In the genomic region with DNA sequence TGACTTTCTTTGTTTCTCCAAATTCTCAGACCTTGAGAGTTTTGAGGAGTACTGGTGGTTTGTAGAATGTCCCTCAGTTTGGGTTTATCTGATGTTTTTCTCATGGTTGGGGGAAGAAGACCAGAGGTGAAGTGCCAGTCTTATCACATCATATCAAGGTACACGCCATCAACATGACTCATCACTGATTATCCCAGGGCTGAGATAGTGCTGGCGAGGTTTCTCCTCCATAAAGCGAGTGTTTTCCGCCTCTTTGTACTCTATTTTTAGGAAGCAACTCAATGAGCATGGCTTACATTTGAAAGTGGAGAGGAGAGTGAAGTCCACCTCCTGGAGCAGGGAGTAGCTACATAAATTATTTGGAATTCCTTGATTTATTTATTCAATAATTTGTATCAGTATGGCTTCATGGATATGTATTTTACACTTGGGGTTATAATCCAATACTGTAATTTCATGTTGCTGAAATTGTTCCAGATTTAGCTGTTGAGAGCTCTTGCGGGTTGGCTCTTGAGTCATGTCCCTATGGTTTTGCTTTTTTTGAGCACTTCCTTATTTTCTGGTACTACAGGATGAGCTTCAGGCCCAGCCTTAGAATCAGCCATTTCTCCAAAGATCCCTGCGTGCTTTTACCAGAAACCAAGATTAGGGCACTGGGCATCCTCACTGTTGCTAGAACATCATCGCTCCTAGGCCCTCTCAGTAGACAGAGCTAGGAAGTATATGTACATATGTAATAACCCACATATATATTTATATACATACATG, we compare ENCODE assay signal across 20 cellular contexts. TPM values are rescaled to one million over a fixed set of nuclear protein-coding genes. Genes with fewer than 3 reads are reported as not detected.
A peak's percentile ranks its signal among the peaks of the same experiment; 100 is the strongest.
DNase-seq lines count a peak whose midpoint lies in the region; ATAC-seq and TF ChIP-seq lines count a peak whose summit lies in the region.
"Had no signal": no experiment of that assay in that cellular context is flagged by ENCODE, and none has a peak within 500 bp of the region (broad histone marks: within the 10 kb centered on the region; RNA-seq: fewer than 3 reads in every experiment).

No MANE protein-coding gene starts in this region.

- H3K4me1 Mint-ChIP-seq in endodermal cell = peaks cover 12% of the 10 kb centered on the region
- no peaks in the 10 kb centered on the region for H3K4me1 Mint-ChIP-seq in stimulated activated memory B cell treated with anti-CD40 and anti-IgM and Interleukin-4, amounts not matched to agents 10 μg/mL and 1 μg/mL and 100 μg/mL, for 72 hours

- H3K4me3 ChIP-seq in HUES48 (ENCODE audit: low read depth, low read length) = no peak overlapping the region
- peak overlapping the region; percentile 54 for H3K4me3 ChIP-seq in endodermal cell (ENCODE audit: low read length)
- no peak overlapping the region for H3K4me3 ChIP-seq in trophoblast cell (ENCODE audit: low read depth, low read length)
- H3K4me3 ChIP-seq in HAP-1 = no peak overlapping the region
- H3K4me3 ChIP-seq: heart right ventricle had no signal

- no peak overlapping the region for H3K4me3 Mint-ChIP-seq in endodermal cell
- no peak overlapping the region for H3K4me3 Mint-ChIP-seq in stimulated activated memory B cell treated with anti-CD40 and anti-IgM and Interleukin-4, amounts not matched to agents 10 μg/mL and 1 μg/mL and 100 μg/mL, for 72 hours
- H3K4me3 Mint-ChIP-seq: activated CD8-positive, alpha-beta T cell treated with anti-CD3 and anti-CD28 coated beads, Interleukin-2, amount 10 ng/mL, durations not matched to agents 7 days and 5 days; nephron; type B pancreatic cell had no signal

- no peak overlapping the region for H3K23ac ChIP-seq in trophoblast cell (ENCODE audit: low read length)

- no peak overlapping the region for H3K4ac ChIP-seq in trophoblast cell (ENCODE audit: low read depth, low read length)

- H3K27me3 Mint-ChIP-seq in endodermal cell (ENCODE audit: insufficient read depth) = peaks cover 34% of the 10 kb centered on the region
- H3K27me3 Mint-ChIP-seq in stimulated activated memory B cell treated with anti-CD40 and anti-IgM and Interleukin-4, amounts not matched to agents 10 μg/mL and 1 μg/mL and 100 μg/mL, for 72 hours = peaks cover 81% of the 10 kb centered on the region

- H3K9me3 ChIP-seq in HUES48 (ENCODE audit: control insufficient read depth, insufficient read depth, low read length) = no peaks in the 10 kb centered on the region
- H3K9me3 ChIP-seq in endodermal cell (ENCODE audit: control insufficient read depth, low read length) = peaks cover 13% of the 10 kb centered on the region
- H3K9me3 ChIP-seq in trophoblast cell (ENCODE audit: insufficient read depth, low read depth, low read length) = no peaks in the 10 kb centered on the region
- H3K9me3 ChIP-seq in HAP-1 = no peaks in the 10 kb centered on the region

- no peak for ATAC-seq in stimulated activated memory B cell treated with anti-CD40 and anti-IgM and Interleukin-4, amounts not matched to agents 10 μg/mL and 1 μg/mL and 100 μg/mL, for 72 hours
- ATAC-seq: activated CD8-positive, alpha-beta T cell treated with anti-CD3 and anti-CD28 coated beads, Interleukin-2, amount 10 ng/mL, durations not matched to agents 7 days and 5 days; Right ventricle myocardium inferior; sciatic nerve had no signal

- no peak overlapping the region for H2BK120ac ChIP-seq in trophoblast cell (ENCODE audit: insufficient read depth, low read length, poor library complexity)

- H3K36me3 ChIP-seq in HUES48 (ENCODE audit: control insufficient read depth, insufficient read depth, low read length) = no peaks in the 10 kb centered on the region
- H3K36me3 ChIP-seq in endodermal cell (ENCODE audit: control insufficient read depth, insufficient read depth, low read length) = no peaks in the 10 kb centered on the region
- no peaks in the 10 kb centered on the region for H3K36me3 ChIP-seq in trophoblast cell (ENCODE audit: control insufficient read depth in 1 of 2, insufficient read depth in 2 of 2, low read length in 2 of 2)
- H3K36me3 ChIP-seq in HAP-1 (replicated peaks) = no peaks in the 10 kb centered on the region
- H3K36me3 ChIP-seq: heart right ventricle had no signal

- H4K8ac ChIP-seq in trophoblast cell (ENCODE audit: low read depth, low read length) = no peak overlapping the region

- H3K36me3 Mint-ChIP-seq in endodermal cell (ENCODE audit: low read depth) = no peaks in the 10 kb centered on the region
- peaks cover 9% of the 10 kb centered on the region for H3K36me3 Mint-ChIP-seq in stimulated activated memory B cell treated with anti-CD40 and anti-IgM and Interleukin-4, amounts not matched to agents 10 μg/mL and 1 μg/mL and 100 μg/mL, for 72 hours
- H3K36me3 Mint-ChIP-seq: type B pancreatic cell had no signal

- H3K4me1 ChIP-seq in HUES48 (ENCODE audit: control insufficient read depth, insufficient read depth, low read length) (no peaks in the 10 kb centered on the region), endodermal cell (ENCODE audit: control insufficient read depth, insufficient read depth, low read length) (peaks cover 8% of the 10 kb centered on the region), trophoblast cell (ENCODE audit: control insufficient read depth in 1 of 2, insufficient read depth in 2 of 2, low read length in 2 of 2) (peaks cover 0 to 3% of the 10 kb centered on the region in 2 experiments), HAP-1 (no peaks in the 10 kb centered on the region)

- H3K14ac ChIP-seq in trophoblast cell (ENCODE audit: low read length) = no peak overlapping the region

- H3K27ac ChIP-seq in HUES48 (ENCODE audit: low read depth, low read length) = peak overlapping the region; percentile 25
- H3K27ac ChIP-seq in endodermal cell (ENCODE audit: low read depth, low read length) = no peak overlapping the region
- no peak overlapping the region for H3K27ac ChIP-seq in trophoblast cell (ENCODE audit: low read depth, low read length)

- H4K91ac ChIP-seq in trophoblast cell (ENCODE audit: low read depth, low read length) = no peak overlapping the region

- no peak overlapping the region for H2AK5ac ChIP-seq in trophoblast cell (ENCODE audit: low read length)

- no peak overlapping the region for H3K18ac ChIP-seq in trophoblast cell (ENCODE audit: low read length)

- DNase-seq in OCI-M1 (lab: John Stamatoyannopoulos, UW) (peak; percentile 51), endodermal cell (peak; percentile 48), trophoblast cell (peak; percentile 57 to 82), HAP-1 (ENCODE audit: low spot score in 2 of 2) (no peak), cerebellar cortex (ENCODE audit: low spot score) (no peak)
- DNase-seq: activated CD8-positive, alpha-beta T cell treated with anti-CD3 and anti-CD28 coated beads, Interleukin-2, amount 10 ng/mL, durations not matched to agents 7 days and 5 days; aorta; cortex of kidney; erythroblast; GOT3; heart right ventricle; NCI-H2081; NCI-H748 treated with DMSO at 0.1 percent for 48 hours; stimulated activated CD4-positive, alpha-beta T cell treated with anti-CD3 and anti-CD28 coated beads, Interleukin-4, amount 100 ng/mL, for 4 hours had no signal

- no peak overlapping the region for H4K12ac ChIP-seq in trophoblast cell (ENCODE audit: low read depth, low read length)

- H3K9ac ChIP-seq in HUES48 (ENCODE audit: low read depth, low read length) (no peak overlapping the region), endodermal cell (ENCODE audit: extremely low read depth, low read length, poor library complexity, severe bottlenecking) (no peak overlapping the region), trophoblast cell (ENCODE audit: low read length) (no peak overlapping the region)

- H3K4me2 ChIP-seq in trophoblast cell (ENCODE audit: low read length) = no peak overlapping the region

- WGBS in endodermal cell (ENCODE audit: insufficient coverage in 1 of 2, insufficient read length in 1 of 2), 2 experiments = 71 to 81% methylated on average over 4 to 7 of the region's 7 CpGs
- no CpG with 5 or more reads among the region's 7 CpGs for WGBS in trophoblast cell (ENCODE audit: extremely low coverage, insufficient coverage, insufficient read length)

- peaks cover 4% of the 10 kb centered on the region for H3K9me3 Mint-ChIP-seq in endodermal cell
- H3K9me3 Mint-ChIP-seq in stimulated activated memory B cell treated with anti-CD40 and anti-IgM and Interleukin-4, amounts not matched to agents 10 μg/mL and 1 μg/mL and 100 μg/mL, for 72 hours = peaks cover 14% of the 10 kb centered on the region

- H2BK12ac ChIP-seq in trophoblast cell (ENCODE audit: low read length) = no peak overlapping the region

- H2BK5ac ChIP-seq in trophoblast cell (ENCODE audit: low read depth, low read length, poor library complexity) = no peak overlapping the region

- H3K27ac Mint-ChIP-seq in endodermal cell = peak overlapping the region; percentile 45
- H3K27ac Mint-ChIP-seq in stimulated activated memory B cell treated with anti-CD40 and anti-IgM and Interleukin-4, amounts not matched to agents 10 μg/mL and 1 μg/mL and 100 μg/mL, for 72 hours = no peak overlapping the region
- H3K27ac Mint-ChIP-seq: activated CD8-positive, alpha-beta T cell treated with anti-CD3 and anti-CD28 coated beads, Interleukin-2, amount 10 ng/mL, durations not matched to agents 7 days and 5 days; type B pancreatic cell had no signal

- no peak for TF ChIP-seq CTCF in endodermal cell (conservative IDR thresholded peaks at IDR 0.05)

- peaks cover 26% of the 10 kb centered on the region for H3K27me3 ChIP-seq in HUES48 (ENCODE audit: control insufficient read depth, insufficient read depth, low read length)
- H3K27me3 ChIP-seq in endodermal cell (ENCODE audit: control insufficient read depth, insufficient read depth, low read length, poor library complexity, severe bottlenecking) = no peaks in the 10 kb centered on the region
- no peaks in the 10 kb centered on the region for H3K27me3 ChIP-seq in trophoblast cell (ENCODE audit: insufficient read depth, low read length)
- H3K27me3 ChIP-seq in HAP-1 (ENCODE audit: low read depth) = peaks cover 11% of the 10 kb centered on the region
- H3K27me3 ChIP-seq: heart right ventricle had no signal

- H3K79me2 ChIP-seq in trophoblast cell (ENCODE audit: control insufficient read depth, insufficient read depth, low read length, poor library complexity) = no peaks in the 10 kb centered on the region

- H2AFZ ChIP-seq in trophoblast cell (ENCODE audit: insufficient read depth, low read length, poor library complexity) = no peak overlapping the region

- H3K79me1 ChIP-seq in trophoblast cell (ENCODE audit: low read length) = no peaks in the 10 kb centered on the region

- in situ Hi-C loops in HAP-1 (cut with MboI; ENCODE audit: low sequenced_read_pairs) = no loop called here

RNA-seq across cellular contexts. Expression of a gene that starts 23.8 kb away (rescaled TPM):
- total RNA-seq in endodermal cell = not detected
- not detected for polyA plus RNA-seq in endodermal cell (2013, experiment 1 of 2)
- not detected for polyA plus RNA-seq in endodermal cell (2013, experiment 2 of 2)
- polyA plus RNA-seq in trophoblast cell (2013) = not detected in 2 replicates
- total RNA-seq: activated CD8-positive, alpha-beta T cell treated with anti-CD3 and anti-CD28 coated beads, Interleukin-2, amount 10 ng/mL, durations not matched to agents 7 days and 5 days; aorta; heart right ventricle; Right ventricle myocardium inferior; sciatic nerve had no signal
- polyA plus RNA-seq: heart right ventricle had no signal

RNA-seq across cellular contexts. Expression of a gene that starts 24.3 kb away (rescaled TPM):
- 100 to 1,000 TPM; 256 to 288 TPM for total RNA-seq in endodermal cell
- polyA plus RNA-seq in endodermal cell (2013, experiment 1 of 2) = 253 TPM
- polyA plus RNA-seq in endodermal cell (2013, experiment 2 of 2) = 265 TPM
- 172 and 175 TPM in 2 replicates for polyA plus RNA-seq in trophoblast cell (2013)

RNA-seq across cellular contexts. Expression of a gene that starts 28.8 kb away (rescaled TPM):
- not detected for total RNA-seq in endodermal cell
- polyA plus RNA-seq in endodermal cell (2013, experiment 1 of 2) = not detected
- polyA plus RNA-seq in endodermal cell (2013, experiment 2 of 2) = not detected
- not detected in 2 replicates for polyA plus RNA-seq in trophoblast cell (2013)
- total RNA-seq: activated CD8-positive, alpha-beta T cell treated with anti-CD3 and anti-CD28 coated beads, Interleukin-2, amount 10 ng/mL, durations not matched to agents 7 days and 5 days; Right ventricle myocardium inferior had no signal
- polyA plus RNA-seq: aorta had no signal

Comparison
In these comparisons a context has a peak if more than half of its experiments do, and no peak if none do; other contexts are left out.
1. DNase-seq: peak in OCI-M1 (single experiment), endodermal cell (single experiment) and trophoblast cell (2 of 2); none in HAP-1 (0 of 2) and cerebellar cortex (single experiment).